Comparison of ENCODE assay signal across 21 cellular contexts in genomic region chr10:123367181-123367580, GRCh38.
"Had no signal": no experiment of that assay in that cellular context is flagged by ENCODE, and none has a peak within 500 bp of the region (broad histone marks: within the 10 kb centered on the region; RNA-seq: fewer than 3 reads in every experiment).

No MANE protein-coding gene starts in this region.

- FAIRE-seq: islet of Langerhans, urothelium cell line had no signal

- H3K27me3 ChIP-seq: sigmoid colon, transverse colon had no signal

- ATAC-seq: left cardiac atrium had no signal

- H3K27ac ChIP-seq: sigmoid colon, transverse colon had no signal

- H3K36me3 ChIP-seq: sigmoid colon, transverse colon had no signal

- H3K4me1 Mint-ChIP-seq: memory B cell, naive B cell had no signal

- H3K27ac Mint-ChIP-seq: activated naive CD8-positive, alpha-beta T cell; activated T-cell treated with anti-CD3 and anti-CD28 coated beads, Interleukin-2, amount 50 U/mL, for 24 hours; activated T-helper 2 cell treated with anti-CD3 and anti-CD28 coated beads, Interferon-gamma antibody, Interleukin-2, Interleukin-4, amounts not matched to agents 10 μg/mL and 5 μg/mL and 100 μg/mL, durations not matched to agents 14 hours and 24 hours and 36 hours; memory B cell; naive B cell had no signal

- H3K9me3 ChIP-seq: transverse colon had no signal

- H3K27me3 Mint-ChIP-seq: activated naive CD8-positive, alpha-beta T cell; activated T-cell treated with anti-CD3 and anti-CD28 coated beads, Interleukin-2, amount 50 U/mL, for 24 hours; memory B cell had no signal

- H3K4me1 ChIP-seq: sigmoid colon, transverse colon had no signal

- H3K4me3 Mint-ChIP-seq: activated naive CD8-positive, alpha-beta T cell; activated T-cell treated with anti-CD3 and anti-CD28 coated beads, Interleukin-2, amount 50 U/mL, for 24 hours; memory B cell; naive B cell had no signal

- H3K4me3 ChIP-seq: sigmoid colon, smooth muscle cell, transverse colon had no signal

- DNase-seq: activated CD8-positive, alpha-beta memory T cell treated with anti-CD3 and anti-CD28 coated beads for 24 hours; activated CD8-positive, alpha-beta memory T cell treated with anti-CD3 and anti-CD28 coated beads, Interleukin-2, amount 50 U/mL, for 4 hours; activated naive CD4-positive, alpha-beta T cell; activated T-cell treated with anti-CD3 and anti-CD28 coated beads, Interleukin-2, amount 50 U/mL, for 24 hours; effector CD4-positive, alpha-beta T cell; erythroblast; foreskin fibroblast; left cardiac atrium; naive B cell; retina; sigmoid colon; stimulated activated CD4-positive, alpha-beta T cell treated with anti-CD3 and anti-CD28 coated beads, Interleukin-4, amount 100 ng/mL, for 1 hour; stimulated activated naive CD4-positive, alpha-beta T cell treated with Interleukin-2 at 50 U/mL for 16 hours; T-helper 9 cell; transverse colon had no signal

- H3K4me2 ChIP-seq: smooth muscle cell had no signal
